ENCODE assay signal across 14 cellular contexts in the genomic region with DNA sequence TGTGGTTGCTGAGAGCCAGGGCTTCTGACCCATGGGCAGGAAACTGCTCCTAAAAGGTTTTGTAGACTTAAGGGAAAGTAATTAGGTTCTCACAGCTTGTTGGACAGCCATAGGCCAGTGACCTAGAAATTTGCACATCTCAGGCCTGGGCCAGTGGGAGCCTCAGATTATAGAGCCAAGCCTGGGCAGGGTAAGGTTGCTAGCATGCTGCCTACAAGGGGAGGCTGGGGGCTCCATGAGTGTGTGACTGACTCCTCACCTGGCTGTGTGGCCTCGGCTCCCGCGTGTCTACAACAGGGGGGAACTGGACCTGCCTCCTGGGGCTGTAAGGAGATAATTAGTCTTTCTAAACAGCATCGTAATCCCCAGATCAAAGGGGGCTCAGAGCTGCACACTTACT.
DNase-seq lines count a peak whose midpoint lies in the region; TF ChIP-seq lines count a peak whose summit lies in the region.
"Had no signal": no experiment of that assay in that cellular context is flagged by ENCODE, and none has a peak within 500 bp of the region (broad histone marks: within the 10 kb centered on the region; RNA-seq: fewer than 3 reads in every experiment).

No MANE protein-coding gene starts in this region.

- H3K4me1 ChIP-seq in BLaER1 (peaks cover 82% of the 10 kb centered on the region), breast epithelium (peaks cover 0 to 8% of the 10 kb centered on the region in 2 donors), uterus (peaks cover 0 to 8% of the 10 kb centered on the region in 2 donors)
- no peaks in the 10 kb centered on the region for H3K4me1 ChIP-seq in CD8-positive, alpha-beta memory T cell (ENCODE audit: insufficient read depth, low read length)
- H3K4me1 ChIP-seq: psoas muscle had no signal

- TF ChIP-seq CTCF in breast epithelium (IDR thresholded peaks at IDR 0.05) (no peak), nephron progenitor cell (IDR thresholded peaks at IDR 0.05) (no peak), uterus (IDR thresholded peaks at IDR 0.05) (no peak)

- no peaks in the 10 kb centered on the region for H3K36me3 Mint-ChIP-seq in CD8-positive, alpha-beta memory T cell
- no peaks in the 10 kb centered on the region for H3K36me3 Mint-ChIP-seq in nephron progenitor cell (ENCODE audit: low read depth)

- H3K4me1 Mint-ChIP-seq in CD8-positive, alpha-beta memory T cell, result peaks cover 9 to 16% (median 12%) of the 10 kb centered on the region in 3 donors
- H3K4me1 Mint-ChIP-seq in nephron progenitor cell, result peaks cover 60% of the 10 kb centered on the region

- H3K27me3 ChIP-seq in BLaER1 (0 out of 2 replicates have a peak, but pooled peaks cover 4% of the 10 kb centered on the region), breast epithelium (no peaks in the 10 kb centered on the region), uterus (no peaks in the 10 kb centered on the region)
- H3K27me3 ChIP-seq in CD8-positive, alpha-beta memory T cell (ENCODE audit: insufficient read depth, low read length, poor library complexity, severe bottlenecking), result peaks cover 6% of the 10 kb centered on the region
- H3K27me3 ChIP-seq: body of pancreas, Peyer's patch had no signal

- H3K36me3 ChIP-seq in BLaER1, result no peaks in the 10 kb centered on the region
- no peaks in the 10 kb centered on the region for H3K36me3 ChIP-seq in CD8-positive, alpha-beta memory T cell (ENCODE audit: insufficient read depth, low read length)
- H3K36me3 ChIP-seq in breast epithelium, result no peaks in the 10 kb centered on the region
- no peaks in the 10 kb centered on the region for H3K36me3 ChIP-seq in uterus
- H3K36me3 ChIP-seq: Peyer's patch had no signal

- H3K9ac ChIP-seq in BLaER1, result no peak overlapping the region

- peaks cover 34% of the 10 kb centered on the region for H4K20me1 ChIP-seq in BLaER1

- intact Hi-C loops in breast epithelium (cut with DNase I; ENCODE audit: low total_unique reads), result no loop called here
- intact Hi-C loops in uterus (cut with DNase I; ENCODE audit: low total_unique reads), result loop anchor here (10.0 kb wide), 1 partner anchor 102 kb away; no protein-coding TSS in a partner anchor

- H3K27ac Mint-ChIP-seq in CD8-positive, alpha-beta memory T cell, result no peak overlapping the region
- H3K27ac Mint-ChIP-seq in nephron progenitor cell, result no peak overlapping the region
- H3K27ac Mint-ChIP-seq: activated T-cell treated with anti-CD3 and anti-CD28 coated beads, Interleukin-2, amount 50 U/mL, for 72 hours had no signal

- peak overlapping the region in 5 of 7 donors; percentile 18 to 81 (median 58) for H3K4me3 Mint-ChIP-seq in CD8-positive, alpha-beta memory T cell
- peak overlapping the region; percentile 81 for H3K4me3 Mint-ChIP-seq in nephron progenitor cell

- POLR2A ChIA-PET in CD8-positive, alpha-beta memory T cell (lab: Charles Lee), result no interaction called here

- H3K4me2 ChIP-seq in BLaER1, result peak overlapping the region; percentile 97

- peaks cover 43 to 63% of the 10 kb centered on the region in 2 donors for H3K27me3 Mint-ChIP-seq in CD8-positive, alpha-beta memory T cell
- peaks cover 12% of the 10 kb centered on the region for H3K27me3 Mint-ChIP-seq in nephron progenitor cell (ENCODE audit: low read depth, poor library complexity)

- TF ChIP-seq POLR2A in breast epithelium (IDR thresholded peaks at IDR 0.05) (no peak), uterus (IDR thresholded peaks at IDR 0.05) (no peak)

- H3K9me3 ChIP-seq in BLaER1, result no peaks in the 10 kb centered on the region
- H3K9me3 ChIP-seq in CD8-positive, alpha-beta memory T cell (ENCODE audit: low read length), result no peaks in the 10 kb centered on the region
- no peaks in the 10 kb centered on the region for H3K9me3 ChIP-seq in breast epithelium
- no peaks in the 10 kb centered on the region for H3K9me3 ChIP-seq in uterus
- H3K9me3 ChIP-seq: body of pancreas, Peyer's patch, psoas muscle had no signal

- DNase-seq in CD8-positive, alpha-beta memory T cell, result no peak
- DNase-seq in breast epithelium (ENCODE audit: low spot score in 2 of 2) (no peak), nephron progenitor cell (no peak), NCI-H1436 treated with DMSO at 0.1 percent for 48 hours (lab: John Stamatoyannopoulos, UW) (no peak), NCI-H774 (lab: John Stamatoyannopoulos, UW) (no peak), uterus (no peak)
- DNase-seq: activated T-cell treated with anti-CD3 and anti-CD28 coated beads, Interleukin-2, amount 50 U/mL, for 72 hours; body of pancreas; effector memory CD4-positive, alpha-beta T cell; NCI-H1436; NCI-H526; psoas muscle had no signal

- CTCF ChIA-PET in CD8-positive, alpha-beta memory T cell (lab: Charles Lee), result no interaction called here

- no peak overlapping the region for H3K4me3 ChIP-seq in BLaER1
- H3K4me3 ChIP-seq in CD8-positive, alpha-beta memory T cell (ENCODE audit: low read length), result no peak overlapping the region
- H3K4me3 ChIP-seq in breast epithelium, result no peak overlapping the region
- no peak overlapping the region for H3K4me3 ChIP-seq in uterus
- H3K4me3 ChIP-seq: body of pancreas, psoas muscle had no signal

- no peaks in the 10 kb centered on the region for H3K9me3 Mint-ChIP-seq in CD8-positive, alpha-beta memory T cell
- H3K9me3 Mint-ChIP-seq in nephron progenitor cell, result no peaks in the 10 kb centered on the region
- H3K9me3 Mint-ChIP-seq: activated T-cell treated with anti-CD3 and anti-CD28 coated beads, Interleukin-2, amount 50 U/mL, for 72 hours had no signal

- H3K27ac ChIP-seq in BLaER1 (no peak overlapping the region), breast epithelium (peak overlapping the region; percentile 86 to 88), uterus (no peak overlapping the region)
- no peak overlapping the region for H3K27ac ChIP-seq in CD8-positive, alpha-beta memory T cell (ENCODE audit: low read depth, low read length)
- H3K27ac ChIP-seq: psoas muscle had no signal

Comparison
In these comparisons a context has a peak if more than half of its experiments do, and no peak if none do; other contexts are left out.
1. H3K27ac ChIP-seq: peak in breast epithelium (2 of 2); none in BLaER1 (single experiment), CD8-positive, alpha-beta memory T cell (single experiment) and uterus (0 of 2).